1 cellular context compared by ENCODE assay signal in genomic region chr6:80088637-80089036, GRCh38.
TF ChIP-seq lines count a peak whose summit lies in the region.

No MANE protein-coding gene starts in this region.

TF ChIP-seq in GM23338, 12 proteins besides CTCF, POLR2A, EP300 and RAD21 (continued from another document):
- TF ChIP-seq ZNF462 (CRISPR knock-in tag; IDR thresholded peaks at IDR 0.05) (no peak), ETS1 (IDR thresholded peaks at IDR 0.05) (no peak), STAT1 (IDR thresholded peaks at IDR 0.05; ENCODE audit: unreplicated experiment) (no peak), EZH2phosphoT487 (IDR thresholded peaks at IDR 0.05; ENCODE audit: unreplicated experiment) (no peak), POLR2AphosphoS5 (IDR thresholded peaks at IDR 0.05; ENCODE audit: low read depth) (no peak)
